11 cellular contexts compared by ENCODE assay signal in the genomic region with DNA sequence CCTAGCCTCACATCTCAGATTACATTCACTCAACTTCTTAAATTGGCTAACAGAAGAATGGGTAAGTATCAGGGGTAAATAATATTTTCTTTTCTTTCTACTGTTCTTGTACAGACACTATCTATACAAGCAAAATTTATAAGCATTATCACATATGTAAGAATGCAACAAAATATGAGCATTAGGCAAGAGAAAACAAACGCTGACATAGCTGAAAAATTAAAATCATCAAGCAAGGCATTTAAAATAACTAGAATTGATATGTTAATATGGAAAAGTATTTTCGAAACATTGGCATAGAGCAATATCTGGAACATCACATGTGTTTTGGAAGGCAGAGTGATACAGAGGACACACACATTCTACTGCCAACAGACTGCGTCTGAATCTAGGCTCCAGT.
"Had no signal": no experiment of that assay in that cellular context is flagged by ENCODE, and none has a peak within 500 bp of the region (broad histone marks: within the 10 kb centered on the region; RNA-seq: fewer than 3 reads in every experiment).

No MANE protein-coding gene starts in this region.

- H2AFZ ChIP-seq: GM23248, GM23338 had no signal

- H3K4me1 ChIP-seq: HAP-1 had no signal

- DNase-seq: GM23248, GOT3, H7, H9, HCEC 1CT, HFFc6 had no signal

- ATAC-seq: GM23338, HCT116 had no signal

- FAIRE-seq: H1, H54 had no signal

- H3K4me2 ChIP-seq: GM23338 had no signal

- H3K4me3 ChIP-seq: GM23248, GM23338, HAP-1 had no signal

- H3K9me3 ChIP-seq: HAP-1 had no signal

- H3K27ac ChIP-seq: GM23248 had no signal

- H3K36me3 ChIP-seq: HAP-1 had no signal

- H3K9ac ChIP-seq: GM23248 had no signal
